Comparison of ENCODE assay signal across 7 cellular contexts in the genomic region with DNA sequence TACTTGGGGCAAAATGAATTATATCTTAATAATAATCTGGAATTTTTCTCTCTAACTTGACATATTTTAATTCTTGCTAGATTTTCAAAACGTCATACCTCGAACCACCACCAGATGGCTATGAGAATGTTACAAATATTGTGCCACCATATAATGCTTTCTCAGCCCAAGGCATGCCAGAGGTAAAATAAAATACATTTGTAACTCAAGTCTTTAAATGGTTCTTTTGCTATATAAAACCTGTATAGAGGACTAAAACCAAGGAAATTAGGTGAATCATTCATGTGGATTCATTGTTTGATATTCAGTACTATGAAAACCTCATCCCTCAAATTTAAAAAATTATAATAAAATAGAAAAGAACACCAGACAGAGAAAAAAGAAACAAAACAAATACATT.
DNase-seq lines count a peak whose midpoint lies in the region; ATAC-seq and TF ChIP-seq lines count a peak whose summit lies in the region.
"Not testable (repeated sequence)": the region's sequence is repeated elsewhere in the genome, so short reads cannot be mapped to it uniquely, and the experiment has no call there.

No MANE protein-coding gene starts in this region.

- H3K9me3 ChIP-seq in PC-9 (ENCODE audit: insufficient read depth, low read depth); right lobe of liver: not testable (repeated sequence)

- peak; percentile 32 for TF ChIP-seq CTCF in 22Rv1 (IDR thresholded peaks at IDR 0.05)
- TF ChIP-seq CTCF in C4-2B (conservative IDR thresholded peaks at IDR 0.05) = peak; percentile 35
- TF ChIP-seq CTCF in HFFc6 (IDR thresholded peaks at IDR 0.05) = peak; percentile 57
- peak; percentile 35; the same call in 1 of the 2 replicates for TF ChIP-seq CTCF in PC-9 (conservative IDR thresholded peaks at IDR 0.05)
- TF ChIP-seq CTCF in activated CD8-positive, alpha-beta T cell treated with anti-CD3 and anti-CD28 coated beads for 36 hours (IDR thresholded peaks at IDR 0.05) = peak; percentile 34
- TF ChIP-seq CTCF in right lobe of liver (IDR thresholded peaks at IDR 0.05) = peak in 3 of 4 donors; percentile 2 to 7 (median 5)
- peak; percentile 42 for TF ChIP-seq CTCF in neural crest cell (conservative IDR thresholded peaks at IDR 0.05)

- H3K4me3 ChIP-seq in PC-9, right lobe of liver: not testable (repeated sequence)

- H3K36me3 Mint-ChIP-seq in HFFc6 (ENCODE audit: low read depth); activated CD8-positive, alpha-beta T cell treated with anti-CD3 and anti-CD28 coated beads for 36 hours (ENCODE audit: low read depth); neural crest cell (ENCODE audit: low read depth): not testable (repeated sequence)

- not testable (repeated sequence) for H3K36me3 ChIP-seq in PC-9 (ENCODE audit: low read depth); right lobe of liver

- H3K4me1 Mint-ChIP-seq in HFFc6 (ENCODE audit: low read depth); activated CD8-positive, alpha-beta T cell treated with anti-CD3 and anti-CD28 coated beads for 36 hours (ENCODE audit: low read depth); neural crest cell: not testable (repeated sequence)

- ATAC-seq in activated CD8-positive, alpha-beta T cell treated with anti-CD3 and anti-CD28 coated beads for 36 hours; right lobe of liver: not testable (repeated sequence)

- H3K4me3 Mint-ChIP-seq in HFFc6; activated CD8-positive, alpha-beta T cell treated with anti-CD3 and anti-CD28 coated beads for 36 hours; neural crest cell: not testable (repeated sequence)

- H3K27ac Mint-ChIP-seq in HFFc6; activated CD8-positive, alpha-beta T cell treated with anti-CD3 and anti-CD28 coated beads for 36 hours; neural crest cell (ENCODE audit: unreplicated experiment): not testable (repeated sequence)

- not testable (repeated sequence) for H3K9me3 Mint-ChIP-seq in HFFc6; activated CD8-positive, alpha-beta T cell treated with anti-CD3 and anti-CD28 coated beads for 36 hours; neural crest cell

- not testable (repeated sequence) for H3K27me3 ChIP-seq in PC-9 (ENCODE audit: insufficient read depth, low read depth); right lobe of liver

- not testable (repeated sequence) for H3K4me1 ChIP-seq in PC-9 (replicated peaks; ENCODE audit: insufficient read depth); right lobe of liver

- 3% methylated on average over 2 of the region's 2 CpGs for WGBS in right lobe of liver (ENCODE audit: insufficient coverage, low coverage, low lambda C conversion rate, missing lambda C conversion rate)

- H4K20me1 ChIP-seq in PC-9 (ENCODE audit: insufficient read depth) = not testable (repeated sequence)

- DNase-seq in HFFc6; PC-9; activated CD8-positive, alpha-beta T cell treated with anti-CD3 and anti-CD28 coated beads for 36 hours; right lobe of liver; neural crest cell (ENCODE audit: low read depth, low spot score): not testable (repeated sequence)

- not testable (repeated sequence) for TF ChIP-seq POLR2A in right lobe of liver (IDR thresholded peaks at IDR 0.05)

- H3F3A ChIP-seq in PC-9 (ENCODE audit: insufficient read depth, low read depth) = not testable (repeated sequence)

- H3K27ac ChIP-seq in 22Rv1, C4-2B, PC-9, right lobe of liver: not testable (repeated sequence)

- POLR2A ChIA-PET in PC-9 (lab: Charles Lee; ENCODE audit: unreplicated experiment); activated CD8-positive, alpha-beta T cell treated with anti-CD3 and anti-CD28 coated beads for 36 hours (lab: Charles Lee): not testable (repeated sequence)

- not testable (repeated sequence) for H3K27me3 Mint-ChIP-seq in HFFc6 (ENCODE audit: insufficient read depth); activated CD8-positive, alpha-beta T cell treated with anti-CD3 and anti-CD28 coated beads for 36 hours; neural crest cell (ENCODE audit: low read depth)

- CTCF ChIA-PET in PC-9 (lab: Charles Lee); activated CD8-positive, alpha-beta T cell treated with anti-CD3 and anti-CD28 coated beads for 36 hours (lab: Charles Lee): not testable (repeated sequence)

- not testable (repeated sequence) for H3K4me2 ChIP-seq in PC-9

- not testable (repeated sequence) for H3K9me2 ChIP-seq in PC-9 (ENCODE audit: insufficient read depth)

- not testable (repeated sequence) for BruUV-seq in PC-9 (replicated peaks; lab: Mats Ljungman, UMichigan)

- H3K79me2 ChIP-seq in PC-9 (ENCODE audit: low read depth) = not testable (repeated sequence)

- intact Hi-C loops in PC-9 (cut with micrococcal nuclease; ENCODE audit: unreplicated experiment); activated CD8-positive, alpha-beta T cell treated with anti-CD3 and anti-CD28 coated beads for 36 hours (cut with micrococcal nuclease); right lobe of liver (cut with DNase I): not testable (repeated sequence)

- not testable (repeated sequence) for H2AFZ ChIP-seq in PC-9

Comparison
In these comparisons a context has a peak if more than half of its experiments do, and no peak if none do; other contexts are left out.
1. CTCF ChIP-seq: peak in every context shown above with its lines; median percentile 57 in HFFc6; 42 in neural crest cell; 35 in C4-2B; 35 in PC-9; 34 in activated CD8-positive, alpha-beta T cell treated with anti-CD3 and anti-CD28 coated beads for 36 hours; 32 in 22Rv1; 5 in right lobe of liver.